Comparison of ENCODE assay signal across 8 cellular contexts in the genomic region with DNA sequence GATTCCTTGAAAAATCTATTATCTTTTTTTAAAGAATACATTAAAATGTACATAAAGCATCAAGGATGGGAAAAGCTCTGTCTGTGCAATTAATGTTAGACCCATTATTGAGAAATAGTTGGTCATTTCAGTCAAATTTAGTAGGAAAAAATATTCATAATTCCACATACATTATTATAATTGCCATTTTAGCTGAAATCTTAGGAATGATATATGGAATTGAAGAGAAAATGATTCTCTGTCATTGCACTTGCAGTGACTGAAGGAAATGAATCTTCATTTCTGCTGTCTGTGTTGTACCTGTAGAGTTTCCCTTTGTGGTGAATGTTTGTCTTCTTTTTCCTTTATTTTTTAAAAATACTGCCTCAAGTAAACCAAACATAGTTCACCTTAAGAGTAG.
"Had no signal": no experiment of that assay in that cellular context is flagged by ENCODE, and none has a peak within 500 bp of the region (broad histone marks: within the 10 kb centered on the region; RNA-seq: fewer than 3 reads in every experiment).

No MANE protein-coding gene starts in this region.

- DNase-seq: GDM1, GF-D8 had no signal

- H3K4me3 ChIP-seq: GM12878 had no signal

- FAIRE-seq: G401.6, GM12878, GM12891, GM12892, GM18507, GM19239 had no signal

- ATAC-seq: GM12878 had no signal
